Comparison of ENCODE assay signal across 1 cellular context in genomic region chr1:6347641-6348487, GRCh38.
TF ChIP-seq lines count a peak whose summit lies in the region.

No MANE protein-coding gene starts in this region.

TF ChIP-seq in HepG2, 621 proteins besides CTCF, POLR2A, EP300 and RAD21 (continued from another document and continues in another):
- TF ChIP-seq ZNF414 (CRISPR knock-in tag; IDR thresholded peaks at IDR 0.05) (peak; percentile 34; the same call in 1 of the 2 replicates), ZNF704 (CRISPR knock-in tag; IDR thresholded peaks at IDR 0.05; ENCODE audit: borderline replicate concordance) (no peak), CREBL2 (CRISPR knock-in tag; IDR thresholded peaks at IDR 0.05; ENCODE audit: borderline replicate concordance) (no peak), ZNF788 (CRISPR knock-in tag; IDR thresholded peaks at IDR 0.05; ENCODE audit: borderline replicate concordance) (0 out of 2 replicates have a peak, but pooled peaks have one; percentile 44), SALL1 (CRISPR knock-in tag; IDR thresholded peaks at IDR 0.05) (peak; percentile 40; the same call in 1 of the 2 replicates), ZNF687 (CRISPR knock-in tag; IDR thresholded peaks at IDR 0.05) (peak; percentile 47), RNF219 (CRISPR knock-in tag; IDR thresholded peaks at IDR 0.05) (no peak), PHF21A (CRISPR knock-in tag; IDR thresholded peaks at IDR 0.05) (no peak), TEF (CRISPR knock-in tag; IDR thresholded peaks at IDR 0.05) (no peak), ZFY (CRISPR knock-in tag; IDR thresholded peaks at IDR 0.05) (no peak), MAZ (IDR thresholded peaks at IDR 0.05; ENCODE audit: borderline replicate concordance, low read depth, low read length) (peak; percentile 21; the same call in 1 of the 2 replicates), MAZ (CRISPR knock-in tag; IDR thresholded peaks at IDR 0.05; ENCODE audit: low read depth) (no peak), HNRNPL (IDR thresholded peaks at IDR 0.05; ENCODE audit: low read depth, low read length) (no peak), NFKB2 (CRISPR knock-in tag; IDR thresholded peaks at IDR 0.05; ENCODE audit: borderline replicate concordance) (peak; percentile 52; the same call in 1 of the 2 replicates), ZFX (CRISPR knock-in tag; IDR thresholded peaks at IDR 0.05; ENCODE audit: low read depth) (peak; percentile 27; the same call in 1 of the 2 replicates), FOSL2 (CRISPR knock-in tag; IDR thresholded peaks at IDR 0.05) (peak; percentile 13; the same call in 1 of the 2 replicates), HMGXB4 (CRISPR knock-in tag; IDR thresholded peaks at IDR 0.05; ENCODE audit: borderline replicate concordance in 1 of 2, low read depth in 1 of 2) (0 out of 4 replicates have a peak, but pooled peaks of 1 of the 2 experiments have one; percentile 22), FOXA3 (CRISPR knock-in tag; IDR thresholded peaks at IDR 0.05) (no peak), ETS1 (CRISPR knock-in tag; IDR thresholded peaks at IDR 0.05) (no peak), MXD3 (CRISPR knock-in tag; IDR thresholded peaks at IDR 0.05) (no peak), HNF4G (IDR thresholded peaks at IDR 0.05; ENCODE audit: borderline replicate concordance, low read depth, low read length) (0 out of 2 replicates have a peak, but pooled peaks have one; percentile 30), HNF4G (CRISPR knock-in tag; IDR thresholded peaks at IDR 0.05; ENCODE audit: borderline replicate concordance, low read depth) (no peak), JUND (CRISPR knock-in tag; IDR thresholded peaks at IDR 0.05) (no peak), SOX13 (IDR thresholded peaks at IDR 0.05) (no peak), SOX13 (CRISPR knock-in tag; conservative IDR thresholded peaks at IDR 0.05 in 1 of 2, IDR thresholded peaks at IDR 0.05 in 1 of 2) (no peak), SSRP1 (CRISPR knock-in tag; IDR thresholded peaks at IDR 0.05) (0 out of 2 replicates have a peak, but pooled peaks have one; percentile 46), KDM2A (CRISPR knock-in tag; IDR thresholded peaks at IDR 0.05; ENCODE audit: borderline replicate concordance, low read depth) (peak; percentile 26; the same call in 1 of the 2 replicates), ZNF34 (CRISPR knock-in tag; IDR thresholded peaks at IDR 0.05; ENCODE audit: borderline replicate concordance) (no peak), MYC (CRISPR knock-in tag; IDR thresholded peaks at IDR 0.05; ENCODE audit: borderline replicate concordance) (no peak; the same call in 1 of the 2 replicates), MIXL1 (CRISPR knock-in tag; IDR thresholded peaks at IDR 0.05) (no peak), RBM22 (optimal IDR thresholded peaks at IDR 0.05; ENCODE audit: low read length) (peak; percentile 22), XRCC5 (optimal IDR thresholded peaks at IDR 0.05; ENCODE audit: low read length) (peak; percentile 23), AGO2 (optimal IDR thresholded peaks at IDR 0.05; ENCODE audit: low read depth, low read length) (no peak), HNF4A (CRISPR knock-in tag; IDR thresholded peaks at IDR 0.05) (peak; percentile 54), ZKSCAN5 (CRISPR knock-in tag; IDR thresholded peaks at IDR 0.05) (no peak), ZBTB40 (IDR thresholded peaks at IDR 0.05) (no peak), ZBTB40 (CRISPR knock-in tag; IDR thresholded peaks at IDR 0.05) (no peak), EED (CRISPR knock-in tag; IDR thresholded peaks at IDR 0.05) (peak; percentile 54; the same call in 1 of the 2 replicates)
